Comparison of ENCODE assay signal across 31 cellular contexts in genomic region chr2:155332016-155332415, GRCh38.
DNase-seq lines count a peak whose midpoint lies in the region; ATAC-seq, FAIRE-seq and TF ChIP-seq lines count a peak whose summit lies in the region.
"Had no signal": no experiment of that assay in that cellular context is flagged by ENCODE, and none has a peak within 500 bp of the region (broad histone marks: within the 10 kb centered on the region; RNA-seq: fewer than 3 reads in every experiment).

No MANE protein-coding gene starts in this region.

- H3K9me1 ChIP-seq in K562 (ENCODE audit: control insufficient read depth, insufficient read depth, low read length): no peaks in the 10 kb centered on the region

- no peaks in the 10 kb centered on the region for H3K27me3 ChIP-seq in K562 (ENCODE audit: control insufficient read depth in 2 of 2, insufficient read depth in 2 of 2, low read length in 2 of 2)
- H3K27me3 ChIP-seq in trophoblast cell (ENCODE audit: insufficient read depth, low read length): no peaks in the 10 kb centered on the region
- no peaks in the 10 kb centered on the region for H3K27me3 ChIP-seq in tibial nerve
- H3K27me3 ChIP-seq: BE2C; BLaER1; BLaER1 treated with 17β-estradiol and CSF1 and Interleukin-3, amounts not matched to agents 10 nM and 100 nM had no signal

- no peaks in the 10 kb centered on the region for H3K79me2 ChIP-seq in K562 (ENCODE audit: control insufficient read depth, insufficient read depth, low read length)
- H3K79me2 ChIP-seq in trophoblast cell (ENCODE audit: control insufficient read depth, insufficient read depth, low read length, poor library complexity): no peaks in the 10 kb centered on the region

- H3K4me2 ChIP-seq in K562 (ENCODE audit: insufficient read depth, low read length): no peak overlapping the region
- H3K4me2 ChIP-seq in trophoblast cell (ENCODE audit: low read length): no peak overlapping the region
- H3K4me2 ChIP-seq: A549; BLaER1; BLaER1 treated with 17β-estradiol and CSF1 and Interleukin-3, amounts not matched to agents 10 nM and 100 nM had no signal

- CTCF ChIA-PET in K562 (lab: Yijun Ruan, JAX; ENCODE audit: low intra/inter-chr PET ratio): no interaction called here

- DNase-seq in K562 (ENCODE audit: extremely low read depth in 1 of 4, low spot score in 3 of 4) (no peak), trophoblast cell (peak; percentile 67 to 89), activated T-cell treated with anti-CD3 and anti-CD28 coated beads for 4 hours (no peak), tibial nerve (ENCODE audit: low spot score in 2 of 2) (no peak)
- DNase-seq: 8988T; ACHN; AML-193; BE2C; C1 segment of cervical spinal cord; Caco-2; Calu3; CD4-positive, alpha-beta memory T cell; CD4-positive, alpha-beta T cell; CD4-positive, CD25-positive, alpha-beta regulatory T cell; CD8-positive, alpha-beta memory T cell; CD8-positive, alpha-beta T cell; COR-L47; DMS 273 treated with DMSO at 0.1 percent for 48 hours; DMS153; DMS53; DMS79; DMS79 treated with DMSO at 0.1 percent for 48 hours; DND-41; EL had no signal

- no peak overlapping the region for H2BK120ac ChIP-seq in trophoblast cell (ENCODE audit: insufficient read depth, low read length, poor library complexity)

- WGBS in K562 (ENCODE audit: insufficient coverage, low coverage, missing lambda C conversion rate): 3% methylated on average over 2 of the region's 2 CpGs
- WGBS in trophoblast cell (ENCODE audit: extremely low coverage, insufficient coverage, insufficient read length): no CpG with 5 or more reads among the region's 2 CpGs
- 83 to 95% methylated on average over 2 of the region's 2 CpGs for WGBS in tibial nerve, 2 donors

- no peak overlapping the region for H3K23ac ChIP-seq in trophoblast cell (ENCODE audit: low read length)

- H3K14ac ChIP-seq in trophoblast cell (ENCODE audit: low read length): no peak overlapping the region

- H3K4me3 ChIP-seq in K562 (no peak overlapping the region), trophoblast cell (ENCODE audit: low read depth, low read length) (no peak overlapping the region), tibial nerve (no peak overlapping the region)
- H3K4me3 ChIP-seq: A549; BLaER1; BLaER1 treated with 17β-estradiol and CSF1 and Interleukin-3, amounts not matched to agents 10 nM and 100 nM had no signal

- H2BK5ac ChIP-seq in trophoblast cell (ENCODE audit: low read depth, low read length, poor library complexity): no peak overlapping the region

- in situ Hi-C loops in K562 (cut with MboI): no loop called here

- no peak overlapping the region for H4K91ac ChIP-seq in trophoblast cell (ENCODE audit: low read depth, low read length)

- no peak for TF ChIP-seq RAD21 in K562 (CRISPR knock-in tag; conservative IDR thresholded peaks at IDR 0.05 in 1 of 2, IDR thresholded peaks at IDR 0.05 in 1 of 2)

- H3K36me3 ChIP-seq in K562 (ENCODE audit: control insufficient read depth, insufficient read depth, low read length): no peaks in the 10 kb centered on the region
- H3K36me3 ChIP-seq in trophoblast cell (ENCODE audit: control insufficient read depth in 1 of 2, insufficient read depth in 2 of 2, low read length in 2 of 2): no peaks in the 10 kb centered on the region
- H3K36me3 ChIP-seq in tibial nerve: no peaks in the 10 kb centered on the region
- H3K36me3 ChIP-seq: BE2C; BLaER1; BLaER1 treated with 17β-estradiol and CSF1 and Interleukin-3, amounts not matched to agents 10 nM and 100 nM had no signal

- TF ChIP-seq EP300 in K562 (IDR thresholded peaks at IDR 0.05; ENCODE audit: low read length): no peak
- no peak for TF ChIP-seq EP300 in tibial nerve (IDR thresholded peaks at IDR 0.05)

- H4K12ac ChIP-seq in trophoblast cell (ENCODE audit: low read depth, low read length): no peak overlapping the region

- POLR2A ChIA-PET in K562 (lab: Yijun Ruan, JAX): no interaction called here

- H2AFZ ChIP-seq in K562 (ENCODE audit: low read depth, low read length): no peak overlapping the region
- H2AFZ ChIP-seq in trophoblast cell (ENCODE audit: insufficient read depth, low read length, poor library complexity): no peak overlapping the region

- TF ChIP-seq CTCF in K562 (IDR thresholded peaks at IDR 0.05 in 2 of 3, conservative IDR thresholded peaks at IDR 0.05 in 1 of 3; ENCODE audit: insufficient read depth in 2 of 3, low read depth in 1 of 3, low read length in 3 of 3) (no peak), tibial nerve (IDR thresholded peaks at IDR 0.05) (no peak)

- no peak overlapping the region for H2AK5ac ChIP-seq in trophoblast cell (ENCODE audit: low read length)

- H4K20me1 ChIP-seq in K562 (replicated peaks; ENCODE audit: control insufficient read depth, insufficient read depth, low read length): no peaks in the 10 kb centered on the region
- H4K20me1 ChIP-seq: BLaER1; BLaER1 treated with 17β-estradiol and CSF1 and Interleukin-3, amounts not matched to agents 10 nM and 100 nM had no signal

- intact Hi-C loops in K562 (cut with micrococcal nuclease): no loop called here

- H3K4ac ChIP-seq in trophoblast cell (ENCODE audit: low read depth, low read length): no peak overlapping the region

- H3K27ac ChIP-seq in K562 (ENCODE audit: extremely low read depth, low read depth, low read length) (no peak overlapping the region), trophoblast cell (ENCODE audit: low read depth, low read length) (no peak overlapping the region), tibial nerve (no peak overlapping the region)
- H3K27ac ChIP-seq: 22Rv1; A549; BLaER1; BLaER1 treated with 17β-estradiol and CSF1 and Interleukin-3, amounts not matched to agents 10 nM and 100 nM; C4-2B had no signal

- FAIRE-seq in K562 (lab: Jason Lieb, UNC): peak; percentile 72
- FAIRE-seq: A204.1, A549, D721Med had no signal

- H3K18ac ChIP-seq in trophoblast cell (ENCODE audit: low read length): no peak overlapping the region

- H2BK12ac ChIP-seq in trophoblast cell (ENCODE audit: low read length): no peak overlapping the region

- H3K4me1 ChIP-seq in K562 (replicated peaks in 1 of 2; ENCODE audit: control insufficient read depth in 2 of 2, insufficient read depth in 2 of 2, low read length in 2 of 2): no peaks in the 10 kb centered on the region
- H3K4me1 ChIP-seq in trophoblast cell (ENCODE audit: control insufficient read depth in 1 of 2, insufficient read depth in 2 of 2, low read length in 2 of 2): no peaks in the 10 kb centered on the region
- no peaks in the 10 kb centered on the region for H3K4me1 ChIP-seq in tibial nerve
- H3K4me1 ChIP-seq: A549; BE2C; BLaER1; BLaER1 treated with 17β-estradiol and CSF1 and Interleukin-3, amounts not matched to agents 10 nM and 100 nM; Caco-2 had no signal

- TF ChIP-seq POLR2A in K562 (conservative IDR thresholded peaks at IDR 0.05) (no peak), tibial nerve (IDR thresholded peaks at IDR 0.05) (no peak)

- no peak overlapping the region for H4K8ac ChIP-seq in trophoblast cell (ENCODE audit: low read depth, low read length)

- ATAC-seq in K562: no peak
- ATAC-seq: A549; CD8-positive, alpha-beta T cell had no signal

- H3K79me1 ChIP-seq in trophoblast cell (ENCODE audit: low read length): no peaks in the 10 kb centered on the region

- no peak overlapping the region for H3K9ac ChIP-seq in K562 (ENCODE audit: insufficient read depth in 1 of 2, low read depth in 2 of 2, low read length in 2 of 2)
- no peak overlapping the region for H3K9ac ChIP-seq in trophoblast cell (ENCODE audit: low read length)
- H3K9ac ChIP-seq: BLaER1; BLaER1 treated with 17β-estradiol and CSF1 and Interleukin-3, amounts not matched to agents 10 nM and 100 nM had no signal

- no TSS peak for BruUV-seq in K562 (replicated peaks; lab: Mats Ljungman, UMichigan)

- no peaks in the 10 kb centered on the region for H3K9me3 ChIP-seq in K562 (replicated peaks; ENCODE audit: control insufficient read depth, insufficient read depth, low read depth, low read length)
- H3K9me3 ChIP-seq in trophoblast cell (ENCODE audit: insufficient read depth, low read depth, low read length): no peaks in the 10 kb centered on the region
- no peaks in the 10 kb centered on the region for H3K9me3 ChIP-seq in tibial nerve
- H3K9me3 ChIP-seq: A549; BE2C; BLaER1; BLaER1 treated with 17β-estradiol and CSF1 and Interleukin-3, amounts not matched to agents 10 nM and 100 nM; Caco-2 had no signal

TF ChIP-seq in K562, 482 proteins besides CTCF, POLR2A, EP300 and RAD21:
- TF ChIP-seq ARID1B (IDR thresholded peaks at IDR 0.05) (no peak), ILK (tag; IDR thresholded peaks at IDR 0.05; ENCODE audit: borderline replicate concordance, low read depth) (no peak)

Comparison
In these comparisons a context has a peak if more than half of its experiments do, and no peak if none do; other contexts are left out.
1. DNase-seq: peak in trophoblast cell (2 of 2); none in K562 (0 of 4), activated T-cell treated with anti-CD3 and anti-CD28 coated beads for 4 hours (single experiment) and tibial nerve (0 of 2).